Comparison of ENCODE assay signal across 26 cellular contexts in the genomic region with DNA sequence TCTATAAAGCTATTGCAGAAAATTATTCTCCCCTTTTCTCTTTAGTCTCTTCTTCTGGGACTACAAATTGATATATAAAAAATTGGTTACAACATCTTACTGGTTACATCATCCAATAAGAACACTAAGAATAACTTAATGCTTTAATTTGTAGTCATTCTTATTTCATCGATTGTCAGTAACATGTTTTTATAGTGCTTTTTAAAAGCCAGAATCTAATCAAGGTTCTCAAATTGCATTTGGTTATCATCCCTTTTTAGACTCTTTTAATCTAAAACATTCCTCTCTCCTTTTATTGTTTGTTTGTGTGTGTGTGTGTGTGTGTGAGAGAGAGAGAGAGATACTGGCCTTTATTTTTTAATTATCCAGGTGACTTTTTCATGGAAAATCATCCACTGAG.
A peak's percentile ranks its signal among the peaks of the same experiment; 100 is the strongest.
DNase-seq lines count a peak whose midpoint lies in the region; ATAC-seq, FAIRE-seq and TF ChIP-seq lines count a peak whose summit lies in the region.
"Had no signal": no experiment of that assay in that cellular context is flagged by ENCODE, and none has a peak within 500 bp of the region (broad histone marks: within the 10 kb centered on the region; RNA-seq: fewer than 3 reads in every experiment).

No MANE protein-coding gene starts in this region.

- H3K9me3 ChIP-seq in HepG2 (ENCODE audit: low read length): no peaks in the 10 kb centered on the region
- no peaks in the 10 kb centered on the region for H3K9me3 ChIP-seq in right lobe of liver
- no peaks in the 10 kb centered on the region for H3K9me3 ChIP-seq in SK-N-SH
- no peaks in the 10 kb centered on the region for H3K9me3 ChIP-seq in neural progenitor cell (ENCODE audit: low read depth)
- H3K9me3 ChIP-seq: BE2C, BLaER1 had no signal

- H3K79me2 ChIP-seq in HepG2 (ENCODE audit: insufficient read depth, low read length) (no peaks in the 10 kb centered on the region), SK-N-SH (ENCODE audit: insufficient read depth) (no peaks in the 10 kb centered on the region), neural progenitor cell (ENCODE audit: low read depth) (no peaks in the 10 kb centered on the region)

- H3K4me2 ChIP-seq in HepG2 (ENCODE audit: low read depth, low read length) (no peak overlapping the region), SK-N-SH (no peak overlapping the region), neural progenitor cell (no peak overlapping the region)
- H3K4me2 ChIP-seq: BLaER1 had no signal

- BruUV-seq in HepG2 (replicated peaks; lab: Mats Ljungman, UMichigan): no TSS peak

- TF ChIP-seq RAD21 in HepG2 (CRISPR knock-in tag; IDR thresholded peaks at IDR 0.05) (no peak), SK-N-SH (IDR thresholded peaks at IDR 0.05; ENCODE audit: low read length) (no peak)

- no peaks in the 10 kb centered on the region for H3K36me3 Mint-ChIP-seq in neural progenitor cell
- H3K36me3 Mint-ChIP-seq: CD14-positive monocyte; CD4-positive, alpha-beta memory T cell; CD4-positive, CD25-positive, alpha-beta regulatory T cell; CD8-positive, alpha-beta memory T cell had no signal

- 14% methylated on average over 1 of the region's 1 CpG for WGBS in HepG2 (ENCODE audit: low lambda C conversion rate)
- WGBS in right lobe of liver (ENCODE audit: insufficient coverage, low coverage, low lambda C conversion rate, missing lambda C conversion rate): 86% methylated on average over 1 of the region's 1 CpG
- 3% methylated on average over 1 of the region's 1 CpG for WGBS in SK-N-SH (ENCODE audit: low lambda C conversion rate)

- intact Hi-C loops in HepG2 (cut with micrococcal nuclease; ENCODE audit: unreplicated experiment): no loop called here
- intact Hi-C loops in right lobe of liver (cut with DNase I): no loop called here

- no peaks in the 10 kb centered on the region for H3K36me3 ChIP-seq in HepG2 (replicated peaks in 1 of 2; ENCODE audit: control insufficient read depth in 1 of 2, insufficient read depth in 2 of 2, low read length in 2 of 2)
- no peaks in the 10 kb centered on the region for H3K36me3 ChIP-seq in right lobe of liver
- no peaks in the 10 kb centered on the region for H3K36me3 ChIP-seq in SK-N-SH (replicated peaks in 1 of 2; ENCODE audit: control insufficient read depth in 1 of 2, insufficient read depth in 2 of 2, low read length in 1 of 2)
- no peaks in the 10 kb centered on the region for H3K36me3 ChIP-seq in neural progenitor cell
- H3K36me3 ChIP-seq: BE2C, BLaER1 had no signal

- H3K4me3 ChIP-seq in HepG2 (replicated peaks in 1 of 3; ENCODE audit: insufficient read depth in 1 of 3, low read depth in 2 of 3, low read length in 3 of 3): no peak overlapping the region
- H3K4me3 ChIP-seq in right lobe of liver: no peak overlapping the region
- no peak overlapping the region for H3K4me3 ChIP-seq in SK-N-SH (ENCODE audit: low read depth in 2 of 2, low read length in 1 of 2)
- H3K4me3 ChIP-seq in neural progenitor cell: no peak overlapping the region
- H3K4me3 ChIP-seq: BLaER1, GM12878 had no signal

- no peak for TF ChIP-seq EP300 in HepG2 (IDR thresholded peaks at IDR 0.05; ENCODE audit: low read depth in 2 of 2, low read length in 2 of 2)
- TF ChIP-seq EP300 in HepG2 (CRISPR knock-in tag; IDR thresholded peaks at IDR 0.05; ENCODE audit: borderline replicate concordance): no peak
- peak in 1 of 2 experiments; percentile 73; a peak in 1 of 4 replicates for TF ChIP-seq EP300 in SK-N-SH (IDR thresholded peaks at IDR 0.05; ENCODE audit: borderline replicate concordance in 1 of 2, low read depth in 1 of 2, low read length in 1 of 2)

- no peak for DNase-seq in HepG2 (ENCODE audit: low spot score)
- DNase-seq in right lobe of liver: no peak
- DNase-seq in SK-N-SH: peak; percentile 18
- DNase-seq in neural progenitor cell (ENCODE audit: low spot score): no peak
- DNase-seq in erythroblast (lab: John Stamatoyannopoulos, UW): no peak
- DNase-seq in substantia nigra (lab: John Stamatoyannopoulos, UW): no peak
- DNase-seq: ACHN; BE2C; C1 segment of cervical spinal cord; CD4-positive, alpha-beta memory T cell; CD4-positive, CD25-positive, alpha-beta regulatory T cell; CD8-positive, alpha-beta memory T cell; COR-L47; DMS 273 treated with DMSO at 0.1 percent for 48 hours; DMS153; DMS53; DMS79; DND-41; EL; GDM1 had no signal

- peaks cover 3% of the 10 kb centered on the region for H3K27me3 Mint-ChIP-seq in neural progenitor cell (ENCODE audit: insufficient read depth, low read depth)
- H3K27me3 Mint-ChIP-seq: CD4-positive, CD25-positive, alpha-beta regulatory T cell; CD8-positive, alpha-beta memory T cell had no signal

- no peaks in the 10 kb centered on the region for H3K9me2 ChIP-seq in SK-N-SH

- H3K9me3 Mint-ChIP-seq in neural progenitor cell: no peaks in the 10 kb centered on the region

- peak overlapping the region; percentile 78 for H3K27ac Mint-ChIP-seq in neural progenitor cell
- H3K27ac Mint-ChIP-seq: CD14-positive monocyte; CD4-positive, alpha-beta memory T cell; CD4-positive, CD25-positive, alpha-beta regulatory T cell; CD8-positive, alpha-beta memory T cell had no signal

- TF ChIP-seq CTCF in HepG2 (CRISPR knock-in tag; IDR thresholded peaks at IDR 0.05) (no peak), right lobe of liver (IDR thresholded peaks at IDR 0.05) (no peak), SK-N-SH (IDR thresholded peaks at IDR 0.05) (no peak), neural progenitor cell (IDR thresholded peaks at IDR 0.05) (no peak)

- CTCF ChIA-PET in HepG2 (lab: Yijun Ruan, JAX; ENCODE audit: low intra/inter-chr PET ratio, low total read pairs): no interaction called here
- CTCF ChIA-PET in SK-N-SH (lab: Yijun Ruan, JAX): interaction anchor here (0.6 kb wide), 1 partner anchor 148 kb away, joined by 3 read pairs; no protein-coding TSS in a partner anchor

- H2AFZ ChIP-seq in HepG2 (ENCODE audit: low read length): no peak overlapping the region
- H2AFZ ChIP-seq in SK-N-SH (ENCODE audit: low read depth): no peak overlapping the region
- no peak overlapping the region for H2AFZ ChIP-seq in neural progenitor cell (replicated peaks)

- no peak for ATAC-seq in HepG2
- no peak for ATAC-seq in right lobe of liver
- ATAC-seq: GM12878 had no signal

- H4K20me1 ChIP-seq in HepG2 (ENCODE audit: insufficient read depth, low read length): no peaks in the 10 kb centered on the region
- H4K20me1 ChIP-seq in SK-N-SH (ENCODE audit: insufficient read depth): no peaks in the 10 kb centered on the region
- H4K20me1 ChIP-seq in neural progenitor cell (ENCODE audit: low read depth): no peaks in the 10 kb centered on the region
- H4K20me1 ChIP-seq: BLaER1 had no signal

- H3K9ac ChIP-seq in HepG2 (ENCODE audit: insufficient read depth, low read depth, low read length) (no peak overlapping the region), SK-N-SH (no peak overlapping the region), neural progenitor cell (no peak overlapping the region)
- H3K9ac ChIP-seq: BLaER1 had no signal

- POLR2A ChIA-PET in HepG2 (lab: Yijun Ruan, JAX): no interaction called here
- POLR2A ChIA-PET in SK-N-SH (lab: Yijun Ruan, JAX): no interaction called here

- no peak overlapping the region for H3K4me3 Mint-ChIP-seq in neural progenitor cell
- H3K4me3 Mint-ChIP-seq: CD14-positive monocyte; CD4-positive, alpha-beta memory T cell; CD4-positive, CD25-positive, alpha-beta regulatory T cell; CD8-positive, alpha-beta memory T cell had no signal

- H3F3A ChIP-seq in SK-N-SH (replicated peaks; ENCODE audit: insufficient read depth) (no peaks in the 10 kb centered on the region), neural progenitor cell (ENCODE audit: low read depth) (no peaks in the 10 kb centered on the region)

- H3K4me1 Mint-ChIP-seq in neural progenitor cell: peaks cover 8% of the 10 kb centered on the region
- H3K4me1 Mint-ChIP-seq: CD14-positive monocyte; CD4-positive, alpha-beta memory T cell; CD4-positive, CD25-positive, alpha-beta regulatory T cell; CD8-positive, alpha-beta memory T cell had no signal

- H3K4me1 ChIP-seq in HepG2 (ENCODE audit: insufficient read depth, low read length) (no peaks in the 10 kb centered on the region), right lobe of liver (peaks cover 0 to 5% (median 2%) of the 10 kb centered on the region in 4 donors), SK-N-SH (ENCODE audit: control insufficient read depth in 1 of 2, insufficient read depth in 2 of 2, low read depth in 1 of 2, low read length in 1 of 2) (peaks cover 0 to 2% of the 10 kb centered on the region in 2 experiments; a peak in 2 of 4 replicates), neural progenitor cell (peaks cover 5% of the 10 kb centered on the region)
- H3K4me1 ChIP-seq: BE2C, BLaER1 had no signal

- H3K27me3 ChIP-seq in HepG2 (ENCODE audit: control insufficient read depth in 1 of 2, insufficient read depth in 2 of 2, low read length in 2 of 2): no peaks in the 10 kb centered on the region
- no peaks in the 10 kb centered on the region for H3K27me3 ChIP-seq in right lobe of liver
- H3K27me3 ChIP-seq in SK-N-SH (ENCODE audit: insufficient read depth): no peaks in the 10 kb centered on the region
- no peaks in the 10 kb centered on the region for H3K27me3 ChIP-seq in neural progenitor cell
- H3K27me3 ChIP-seq: BE2C, BLaER1 had no signal

- FAIRE-seq in HepG2 (lab: Jason Lieb, UNC): no peak
- FAIRE-seq: GM12878, GM12892, GM18507 had no signal

- in situ Hi-C loops in HepG2 (cut with HindIII; ENCODE audit: extremely low pct_ligation_motif_present, low pct_unique_long_range_greater_than_20kb): no loop called here

- no peak overlapping the region for H3K27ac ChIP-seq in HepG2 (ENCODE audit: extremely low read length, insufficient read depth, low read length)
- H3K27ac ChIP-seq in right lobe of liver: no peak overlapping the region
- no peak overlapping the region; a peak in 1 of 4 replicates for H3K27ac ChIP-seq in SK-N-SH (ENCODE audit: low read depth in 2 of 2, low read length in 1 of 2)
- H3K27ac ChIP-seq in neural progenitor cell: no peak overlapping the region
- H3K27ac ChIP-seq in substantia nigra (ENCODE audit: low read depth, low read length, poor library complexity, severe bottlenecking): no peak overlapping the region
- H3K27ac ChIP-seq: 22Rv1, BLaER1 had no signal

- no peak for TF ChIP-seq POLR2A in HepG2 (IDR thresholded peaks at IDR 0.05; ENCODE audit: insufficient read depth in 1 of 2, low read depth in 2 of 2, low read length in 2 of 2)
- no peak for TF ChIP-seq POLR2A in right lobe of liver (IDR thresholded peaks at IDR 0.05)
- no peak for TF ChIP-seq POLR2A in erythroblast (IDR thresholded peaks at IDR 0.05; ENCODE audit: low read length)

TF ChIP-seq in HepG2, 621 proteins besides CTCF, POLR2A, EP300 and RAD21:
- TF ChIP-seq ATF7 (IDR thresholded peaks at IDR 0.05): peak; percentile 54; the same call in 1 of the 2 replicates
- no peak for TF ChIP-seq ATF7 (CRISPR knock-in tag; IDR thresholded peaks at IDR 0.05)
- TF ChIP-seq ZNF616 (CRISPR knock-in tag; IDR thresholded peaks at IDR 0.05; ENCODE audit: low read depth): no peak
TF ChIP-seq in HepG2: peak in this region for 1.

TF ChIP-seq in SK-N-SH, 30 proteins besides CTCF, POLR2A, EP300 and RAD21:
- no peak for TF ChIP-seq SIN3A (IDR thresholded peaks at IDR 0.05; ENCODE audit: borderline replicate concordance, low read depth, low read length)
- 0 out of 2 replicates have a peak, but pooled peaks have one; percentile 31 for TF ChIP-seq GATA2 (CRISPR knock-in tag; IDR thresholded peaks at IDR 0.05)
- peak; percentile 30; the same call in 1 of the 2 replicates for TF ChIP-seq RCOR1 (IDR thresholded peaks at IDR 0.05; ENCODE audit: low read length)
